In genomic region chr13:77696863-77697207, GRCh38 we compare ENCODE assay signal across 7 cellular contexts. TPM values are rescaled to one million over a fixed set of nuclear protein-coding genes. Genes with fewer than 3 reads are reported as not detected.
DNase-seq lines count a peak whose midpoint lies in the region; ATAC-seq and TF ChIP-seq lines count a peak whose summit lies in the region.

No MANE protein-coding gene starts in this region.

- peak overlapping the region; percentile 89 for H3K4me3 Mint-ChIP-seq in activated B cell treated with CpG ODN at 0.5 μM for 24 hours

- DNase-seq in activated B cell treated with CpG ODN at 0.5 μM for 24 hours: no peak
- DNase-seq in kidney glomerular epithelial cell (lab: John Stamatoyannopoulos, UW): peak; percentile 20
- peak; percentile 86 for DNase-seq in superior temporal gyrus (ENCODE audit: extremely low spot score)
- no peak for DNase-seq in NCI-H1048 (lab: John Stamatoyannopoulos, UW)
- DNase-seq in occipital lobe (lab: John Stamatoyannopoulos, UW): no peak

- H3K27me3 Mint-ChIP-seq in activated B cell treated with CpG ODN at 0.5 μM for 24 hours: no peaks in the 10 kb centered on the region

- intact Hi-C loops in activated B cell treated with CpG ODN at 0.5 μM for 24 hours (cut with micrococcal nuclease): loop anchor here (1.0 to 5.0 kb wide), 10 partner anchors 54 to 1785 kb away; partner anchors contain the start of genes FBXL3, MYCBP2, NDFIP2 and OBI1

- H3K9me3 Mint-ChIP-seq in activated B cell treated with CpG ODN at 0.5 μM for 24 hours: no peaks in the 10 kb centered on the region

- POLR2A ChIA-PET in activated B cell treated with CpG ODN at 0.5 μM for 24 hours (lab: Charles Lee): interaction anchor here (0.7 to 1.1 kb wide), 4 partner anchors 8 to 810 kb away, joined by 4 to 6 read pairs (median 4); partner anchors contain the start of gene KCTD12

- H3K36me3 Mint-ChIP-seq in activated B cell treated with CpG ODN at 0.5 μM for 24 hours (ENCODE audit: low read depth): peaks cover 4% of the 10 kb centered on the region

- CTCF ChIA-PET in activated B cell treated with CpG ODN at 0.5 μM for 24 hours (lab: Charles Lee): interaction anchor here (2.0 kb wide), 1 partner anchor 424 kb away, joined by 5 read pairs; no protein-coding TSS in a partner anchor

- peak overlapping the region; percentile 85 for H3K27ac Mint-ChIP-seq in activated B cell treated with CpG ODN at 0.5 μM for 24 hours

- peaks cover 29% of the 10 kb centered on the region for H3K4me1 Mint-ChIP-seq in activated B cell treated with CpG ODN at 0.5 μM for 24 hours

- peak; percentile 3 for ATAC-seq in GM18868 (IDR thresholded peaks at IDR 0.05; ENCODE audit: unreplicated experiment)
- peak; percentile 1 for ATAC-seq in HG02798 (IDR thresholded peaks at IDR 0.05; ENCODE audit: poor library complexity, unreplicated experiment)
- peak; percentile 3 for ATAC-seq in activated B cell treated with CpG ODN at 0.5 μM for 24 hours (ENCODE audit: low read depth)

- no peak for TF ChIP-seq CTCF in activated B cell treated with CpG ODN at 0.5 μM for 24 hours (IDR thresholded peaks at IDR 0.05)

RNA-seq across cellular contexts. Expression of gene SLAIN1, which starts 0.7 kb away (rescaled TPM):
- 15.3 and 16.2 TPM in 2 replicates for total RNA-seq in activated B cell treated with CpG ODN at 0.5 μM for 24 hours
- 600 TPM for total RNA-seq in occipital lobe

Comparison
In these comparisons a context has a peak if more than half of its experiments do, and no peak if none do; other contexts are left out.
1. DNase-seq: peak in kidney glomerular epithelial cell (single experiment) and superior temporal gyrus (single experiment); none in activated B cell treated with CpG ODN at 0.5 μM for 24 hours (single experiment), NCI-H1048 (single experiment) and occipital lobe (single experiment).
2. RNA of gene SLAIN1, which starts 0.7 kb away (total RNA-seq): 600 TPM in occipital lobe (single experiment); 15.3 to 16.2 TPM in activated B cell treated with CpG ODN at 0.5 μM for 24 hours; every median in the first group is over 10 times any median in the second.
3. Peak in every context shown above with its lines, with median percentiles within 50 percentile points of each other: ATAC-seq.